In genomic region chr11:65084598-65085375, GRCh38 we compare ENCODE assay signal across 8 cellular contexts. TPM values are rescaled to one million over a fixed set of nuclear protein-coding genes. Genes with fewer than 3 reads are reported as not detected.
DNase-seq lines count a peak whose midpoint lies in the region; ATAC-seq and TF ChIP-seq lines count a peak whose summit lies in the region.

No MANE protein-coding gene starts in this region.

- TF ChIP-seq CTCF in WTC11 (IDR thresholded peaks at IDR 0.05): no peak
- TF ChIP-seq CTCF in stomach (IDR thresholded peaks at IDR 0.05): no peak

- intact Hi-C loops in stomach (cut with DNase I; ENCODE audit: low total_unique reads): no loop called here

- no peak for TF ChIP-seq POLR2A in stomach (IDR thresholded peaks at IDR 0.05)

- H3K27me3 ChIP-seq in iPS-15b (ENCODE audit: control insufficient read depth, insufficient read depth, low read length) (no peaks in the 10 kb centered on the region), stomach (no peaks in the 10 kb centered on the region)

- peak overlapping the region; percentile 91 to 95 (median 93) for H3K27ac ChIP-seq in stomach

- DNase-seq in NCI-H146 (lab: John Stamatoyannopoulos, UW): peak; percentile 44
- DNase-seq in NCI-H146 treated with DMSO at 0.1 percent for 48 hours (lab: John Stamatoyannopoulos, UW; ENCODE audit: unreplicated experiment): no peak
- DNase-seq in WTC11 (ENCODE audit: low spot score): no peak
- no peak for DNase-seq in stomach
- no peak for DNase-seq in RKO (ENCODE audit: low spot score)
- no peak for DNase-seq in effector CD4-positive, alpha-beta T cell
- no peak for DNase-seq in islet precursor cell

- no peaks in the 10 kb centered on the region for H3K27me3 Mint-ChIP-seq in WTC11 (ENCODE audit: low read depth)

- WGBS in stomach, 5 donors: 38 to 46% (median 39%) methylated on average over 21 to 23 of the region's 23 CpGs

- no peaks in the 10 kb centered on the region for H3K9me3 Mint-ChIP-seq in WTC11

- peaks cover 10% of the 10 kb centered on the region for H3K4me1 Mint-ChIP-seq in WTC11

- peaks cover 28% of the 10 kb centered on the region for H3K36me3 Mint-ChIP-seq in WTC11

- no peak; the same call in 1 of the 2 replicates for ATAC-seq in WTC11

- peak overlapping the region; percentile 99 for H3K27ac Mint-ChIP-seq in WTC11

- H3K4me3 ChIP-seq in iPS-15b (ENCODE audit: low read depth, low read length): peak overlapping the region; percentile 96
- H3K4me3 ChIP-seq in stomach: peak overlapping the region; percentile 60 to 81 (median 70)

- no peaks in the 10 kb centered on the region for H3K9me3 ChIP-seq in iPS-15b (ENCODE audit: control insufficient read depth, insufficient read depth, low read length)
- no peaks in the 10 kb centered on the region for H3K9me3 ChIP-seq in stomach

- TF ChIP-seq EP300 in stomach (IDR thresholded peaks at IDR 0.05): no peak

- POLR2A ChIA-PET in WTC11 (lab: Charles Lee): interaction anchor here (0.8 to 1.0 kb wide), 3 partner anchors 27 to 44 kb away, joined by 3 to 4 read pairs (median 4); partner anchors contain the start of genes SAC3D1, TM7SF2 and ZNHIT2

- CTCF ChIA-PET in WTC11 (lab: Charles Lee): interaction anchor here (1.3 to 1.4 kb wide), 2 partner anchors 26 to 27 kb away, joined by 5 read pairs; partner anchors contain the start of gene TM7SF2

- H3K4me1 ChIP-seq in iPS-15b (ENCODE audit: control insufficient read depth, insufficient read depth, low read length): peaks cover 5% of the 10 kb centered on the region
- peaks cover 14 to 32% (median 23%) of the 10 kb centered on the region in 4 donors for H3K4me1 ChIP-seq in stomach

- H3K9ac ChIP-seq in iPS-15b (ENCODE audit: low read depth, low read length): peak overlapping the region; percentile 93

- H3K36me3 ChIP-seq in iPS-15b (ENCODE audit: control insufficient read depth, insufficient read depth, low read length) (peaks cover 29% of the 10 kb centered on the region), stomach (peaks cover 22 to 49% (median 46%) of the 10 kb centered on the region in 4 donors)

- H3K4me3 Mint-ChIP-seq in WTC11: peak overlapping the region; percentile 94

TF ChIP-seq in WTC11, 78 proteins besides CTCF, POLR2A, EP300 and RAD21:
- TF ChIP-seq SOX15 (CRISPR knock-in tag; IDR thresholded peaks at IDR 0.05) (no peak), HMGXB4 (CRISPR knock-in tag; IDR thresholded peaks at IDR 0.05) (no peak), IRF2 (CRISPR knock-in tag; IDR thresholded peaks at IDR 0.05; ENCODE audit: borderline replicate concordance, low read depth) (no peak), EMX1 (CRISPR knock-in tag; IDR thresholded peaks at IDR 0.05) (no peak), ZNF281 (CRISPR knock-in tag; IDR thresholded peaks at IDR 0.05) (no peak), GTF2I (CRISPR knock-in tag; conservative IDR thresholded peaks at IDR 0.05) (no peak), FOXK1 (CRISPR knock-in tag; IDR thresholded peaks at IDR 0.05) (no peak), USF2 (CRISPR knock-in tag; IDR thresholded peaks at IDR 0.05) (no peak), ZNF263 (CRISPR knock-in tag; IDR thresholded peaks at IDR 0.05; ENCODE audit: low read depth) (no peak), JUN (CRISPR knock-in tag; IDR thresholded peaks at IDR 0.05) (no peak)
TF ChIP-seq in WTC11: peak in this region for 0.

RNA-seq across cellular contexts. Expression of gene ZFPL1, which starts 0.8 kb away (rescaled TPM):
- 32.2 to 33.8 TPM (median 32.8 TPM) in 3 replicates for total RNA-seq in WTC11 (2021)
- total RNA-seq in stomach: 10 to 100 TPM; 17.6 to 62.0 (median 28.8) TPM
- 10 to 100 TPM; 36.7 to 38.6 (median 37.4) TPM for polyA plus RNA-seq in stomach

RNA-seq across cellular contexts. Expression of gene CDCA5, which starts 0.9 kb away (rescaled TPM):
- total RNA-seq in WTC11 (2021) (80.6 to 95.9 TPM (median 86.9 TPM) in 3 replicates), stomach (1 to 10 TPM; 1.4 to 9.1 (median 2.2) TPM)
- polyA plus RNA-seq in stomach: 1 to 10 TPM; 3.5 to 6.7 (median 4.6) TPM

RNA-seq across cellular contexts. Expression of gene VPS51, which starts 11.2 kb away (rescaled TPM):
- 122 to 136 TPM (median 123 TPM) in 3 replicates for total RNA-seq in WTC11 (2021)
- total RNA-seq in stomach: 1,000 to 10,000 TPM in 1 of 5 donors, 100 to 1,000 TPM in 4; 174 to 2,272 (median 234) TPM
- polyA plus RNA-seq in stomach: 100 to 1,000 TPM; 124 to 135 (median 128) TPM

RNA-seq across cellular contexts. Expression of gene NAALADL1, which starts 26.4 kb away (rescaled TPM):
- total RNA-seq in WTC11 (2021): 4.5 to 6.1 TPM (median 5.9 TPM) in 3 replicates
- total RNA-seq in stomach: 10 to 100 TPM in 2 of 5 donors, 1 to 10 TPM in 2, not detected in 1; 1.3 to 65.2 (median 18.1) TPM
- 10 to 100 TPM in 2 of 3 donors, 1 to 10 TPM in 1; 6.7 to 10.8 (median 10.0) TPM for polyA plus RNA-seq in stomach

RNA-seq across cellular contexts. Expression of gene TM7SF2, which starts 26.9 kb away (rescaled TPM):
- 63.8 to 74.9 TPM (median 71.5 TPM) in 3 replicates for total RNA-seq in WTC11 (2021)
- total RNA-seq in stomach: 100 to 1,000 TPM in 1 of 5 donors, 10 to 100 TPM in 3, 1 to 10 TPM in 1; 7.6 to 118 (median 19.6) TPM
- polyA plus RNA-seq in stomach: 10 to 100 TPM; 38.6 to 65.2 (median 51.9) TPM
